12 cellular contexts compared by ENCODE assay signal in genomic region chr3:5298453-5298852, GRCh38.
DNase-seq lines count a peak whose midpoint lies in the region; ATAC-seq, FAIRE-seq and TF ChIP-seq lines count a peak whose summit lies in the region.
"Had no signal": no experiment of that assay in that cellular context is flagged by ENCODE, and none has a peak within 500 bp of the region (broad histone marks: within the 10 kb centered on the region; RNA-seq: fewer than 3 reads in every experiment).

No MANE protein-coding gene starts in this region.

- H3K27me3 Mint-ChIP-seq in memory B cell: peaks cover under 1% of the 10 kb centered on the region
- H3K27me3 Mint-ChIP-seq: stimulated activated naive CD8-positive, alpha-beta T cell treated with anti-CD3 and anti-CD28 coated beads, Interleukin-15, Interleukin-2, amounts not matched to agents 100 ng/mL and 50 ng/mL, for 24 hours had no signal

- 0 out of 5 replicates have a peak, but pooled peaks cover 0 to 3% of the 10 kb centered on the region in 2 experiments for H3K27me3 ChIP-seq in HepG2 (ENCODE audit: control insufficient read depth in 1 of 2, insufficient read depth in 2 of 2, low read length in 2 of 2)
- H3K27me3 ChIP-seq: cardiac muscle cell had no signal

- DNase-seq in DMS53 (lab: John Stamatoyannopoulos, UW) (peak; percentile 35), DMS53 treated with DMSO at 0.1 percent for 48 hours (lab: John Stamatoyannopoulos, UW; ENCODE audit: unreplicated experiment) (no peak), KBM-7 (peak; percentile 34), memory B cell (ENCODE audit: low spot score in 2 of 2) (no peak), NCI-H128 (lab: John Stamatoyannopoulos, UW; ENCODE audit: unreplicated experiment) (no peak), HepG2 (ENCODE audit: low spot score) (no peak), D341Med (ENCODE audit: low spot score) (no peak)
- DNase-seq: NCI-H2171 had no signal

- H3K4me1 ChIP-seq in HepG2 (ENCODE audit: insufficient read depth, low read length): no peaks in the 10 kb centered on the region

- TF ChIP-seq CTCF in HepG2 (CRISPR knock-in tag; IDR thresholded peaks at IDR 0.05): no peak

- ATAC-seq in HG02678 (IDR thresholded peaks at IDR 0.05; ENCODE audit: unreplicated experiment): peak; percentile 98
- peak; percentile 62 for ATAC-seq in memory B cell (ENCODE audit: low read depth)
- no peak for ATAC-seq in HepG2

- no peak for FAIRE-seq in HepG2 (lab: Jason Lieb, UNC)

- H3K79me2 ChIP-seq in HepG2 (ENCODE audit: insufficient read depth, low read length): no peaks in the 10 kb centered on the region

- peaks cover 3% of the 10 kb centered on the region for H3K36me3 Mint-ChIP-seq in memory B cell

- H2AFZ ChIP-seq in HepG2 (ENCODE audit: low read length): no peak overlapping the region

- POLR2A ChIA-PET in HepG2 (lab: Yijun Ruan, JAX): no interaction called here

- no peak overlapping the region for H3K4me2 ChIP-seq in HepG2 (ENCODE audit: low read depth, low read length)

- TF ChIP-seq POLR2A in HepG2 (IDR thresholded peaks at IDR 0.05; ENCODE audit: insufficient read depth in 1 of 2, low read depth in 2 of 2, low read length in 2 of 2): no peak

- H4K20me1 ChIP-seq in HepG2 (ENCODE audit: insufficient read depth, low read length): no peaks in the 10 kb centered on the region

- H3K4me1 Mint-ChIP-seq in memory B cell: peaks cover 8% of the 10 kb centered on the region

- H3K9me3 Mint-ChIP-seq in memory B cell: peaks cover 5% of the 10 kb centered on the region
- H3K9me3 Mint-ChIP-seq: stimulated activated naive CD8-positive, alpha-beta T cell treated with anti-CD3 and anti-CD28 coated beads, Interleukin-15, Interleukin-2, amounts not matched to agents 100 ng/mL and 50 ng/mL, for 24 hours had no signal

- H3K4me3 Mint-ChIP-seq in memory B cell: no peak overlapping the region
- H3K4me3 Mint-ChIP-seq: stimulated activated naive CD8-positive, alpha-beta T cell treated with anti-CD3 and anti-CD28 coated beads, Interleukin-15, Interleukin-2, amounts not matched to agents 100 ng/mL and 50 ng/mL, for 24 hours had no signal

- no peak overlapping the region for H3K9ac ChIP-seq in HepG2 (ENCODE audit: insufficient read depth, low read depth, low read length)

- 2% methylated on average over 3 of the region's 3 CpGs for WGBS in HepG2 (ENCODE audit: low lambda C conversion rate)

- H3K27ac ChIP-seq in HepG2 (ENCODE audit: extremely low read length, insufficient read depth, low read length): no peak overlapping the region
- H3K27ac ChIP-seq: 22Rv1, cardiac muscle cell had no signal

- BruUV-seq in HepG2 (replicated peaks; lab: Mats Ljungman, UMichigan): no TSS peak

- TF ChIP-seq RAD21 in HepG2 (CRISPR knock-in tag; IDR thresholded peaks at IDR 0.05): no peak

- intact Hi-C loops in HepG2 (cut with micrococcal nuclease; ENCODE audit: unreplicated experiment): no loop called here

- no peaks in the 10 kb centered on the region for H3K9me3 ChIP-seq in HepG2 (ENCODE audit: low read length)

- TF ChIP-seq EP300 in HepG2 (IDR thresholded peaks at IDR 0.05; ENCODE audit: low read depth in 2 of 2, low read length in 2 of 2) (no peak), HepG2 (CRISPR knock-in tag; IDR thresholded peaks at IDR 0.05; ENCODE audit: borderline replicate concordance) (no peak)

- H3K27ac Mint-ChIP-seq in memory B cell: no peak overlapping the region
- H3K27ac Mint-ChIP-seq: stimulated activated naive CD8-positive, alpha-beta T cell treated with anti-CD3 and anti-CD28 coated beads, Interleukin-15, Interleukin-2, amounts not matched to agents 100 ng/mL and 50 ng/mL, for 24 hours had no signal

- CTCF ChIA-PET in HepG2 (lab: Yijun Ruan, JAX; ENCODE audit: low intra/inter-chr PET ratio, low total read pairs): no interaction called here

- no peak overlapping the region for H3K4me3 ChIP-seq in HepG2 (replicated peaks in 1 of 3; ENCODE audit: insufficient read depth in 1 of 3, low read depth in 2 of 3, low read length in 3 of 3)
- H3K4me3 ChIP-seq: cardiac muscle cell had no signal

- in situ Hi-C loops in KBM-7 (cut with MboI; ENCODE audit: low pct_unique_long_range_greater_than_20kb, low sequenced_read_pairs): no loop called here
- in situ Hi-C loops in HepG2 (cut with HindIII; ENCODE audit: extremely low pct_ligation_motif_present, low pct_unique_long_range_greater_than_20kb): no loop called here

- H3K36me3 ChIP-seq in HepG2 (replicated peaks in 1 of 2; ENCODE audit: control insufficient read depth in 1 of 2, insufficient read depth in 2 of 2, low read length in 2 of 2): no peaks in the 10 kb centered on the region
- H3K36me3 ChIP-seq: cardiac muscle cell had no signal

TF ChIP-seq in HepG2, 621 proteins besides CTCF, POLR2A, EP300 and RAD21:
- TF ChIP-seq, protein P1, sequence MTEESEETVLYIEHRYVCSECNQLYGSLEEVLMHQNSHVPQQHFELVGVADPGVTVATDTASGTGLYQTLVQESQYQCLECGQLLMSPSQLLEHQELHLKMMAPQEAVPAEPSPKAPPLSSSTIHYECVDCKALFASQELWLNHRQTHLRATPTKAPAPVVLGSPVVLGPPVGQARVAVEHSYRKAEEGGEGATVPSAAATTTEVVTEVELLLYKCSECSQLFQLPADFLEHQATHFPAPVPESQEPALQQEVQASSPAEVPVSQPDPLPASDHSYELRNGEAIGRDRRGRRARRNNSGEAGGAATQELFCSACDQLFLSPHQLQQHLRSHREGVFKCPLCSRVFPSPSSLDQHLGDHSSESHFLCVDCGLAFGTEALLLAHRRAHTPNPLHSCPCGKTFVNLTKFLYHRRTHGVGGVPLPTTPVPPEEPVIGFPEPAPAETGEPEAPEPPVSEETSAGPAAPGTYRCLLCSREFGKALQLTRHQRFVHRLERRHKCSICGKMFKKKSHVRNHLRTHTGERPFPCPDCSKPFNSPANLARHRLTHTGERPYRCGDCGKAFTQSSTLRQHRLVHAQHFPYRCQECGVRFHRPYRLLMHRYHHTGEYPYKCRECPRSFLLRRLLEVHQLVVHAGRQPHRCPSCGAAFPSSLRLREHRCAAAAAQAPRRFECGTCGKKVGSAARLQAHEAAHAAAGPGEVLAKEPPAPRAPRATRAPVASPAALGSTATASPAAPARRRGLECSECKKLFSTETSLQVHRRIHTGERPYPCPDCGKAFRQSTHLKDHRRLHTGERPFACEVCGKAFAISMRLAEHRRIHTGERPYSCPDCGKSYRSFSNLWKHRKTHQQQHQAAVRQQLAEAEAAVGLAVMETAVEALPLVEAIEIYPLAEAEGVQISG (CRISPR knock-in tag; IDR thresholded peaks at IDR 0.05): no peak
- TF ChIP-seq SYNCRIP (IDR thresholded peaks at IDR 0.05; ENCODE audit: insufficient read depth, low read depth, low read length) (no peak), RBM22 (optimal IDR thresholded peaks at IDR 0.05; ENCODE audit: low read length) (no peak), ZBTB8A (CRISPR knock-in tag; IDR thresholded peaks at IDR 0.05; ENCODE audit: borderline replicate concordance, low read depth) (no peak), IKZF1 (IDR thresholded peaks at IDR 0.05) (no peak), TOPORS (CRISPR knock-in tag; IDR thresholded peaks at IDR 0.05) (no peak), ZBTB3 (CRISPR knock-in tag; IDR thresholded peaks at IDR 0.05; ENCODE audit: borderline replicate concordance, low read depth) (no peak), SMAD9 (CRISPR knock-in tag; IDR thresholded peaks at IDR 0.05) (no peak), MED13 (CRISPR knock-in tag; IDR thresholded peaks at IDR 0.05) (no peak), JARID2 (CRISPR knock-in tag; IDR thresholded peaks at IDR 0.05; ENCODE audit: insufficient replicate concordance) (no peak), CCAR2 (optimal IDR thresholded peaks at IDR 0.05; ENCODE audit: low read depth, low read length) (no peak)
- TF ChIP-seq, protein P2, sequence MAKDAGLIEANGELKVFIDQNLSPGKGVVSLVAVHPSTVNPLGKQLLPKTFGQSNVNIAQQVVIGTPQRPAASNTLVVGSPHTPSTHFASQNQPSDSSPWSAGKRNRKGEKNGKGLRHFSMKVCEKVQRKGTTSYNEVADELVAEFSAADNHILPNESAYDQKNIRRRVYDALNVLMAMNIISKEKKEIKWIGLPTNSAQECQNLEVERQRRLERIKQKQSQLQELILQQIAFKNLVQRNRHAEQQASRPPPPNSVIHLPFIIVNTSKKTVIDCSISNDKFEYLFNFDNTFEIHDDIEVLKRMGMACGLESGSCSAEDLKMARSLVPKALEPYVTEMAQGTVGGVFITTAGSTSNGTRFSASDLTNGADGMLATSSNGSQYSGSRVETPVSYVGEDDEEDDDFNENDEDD (CRISPR knock-in tag; IDR thresholded peaks at IDR 0.05; ENCODE audit: borderline replicate concordance): no peak
- TF ChIP-seq, protein P3, sequence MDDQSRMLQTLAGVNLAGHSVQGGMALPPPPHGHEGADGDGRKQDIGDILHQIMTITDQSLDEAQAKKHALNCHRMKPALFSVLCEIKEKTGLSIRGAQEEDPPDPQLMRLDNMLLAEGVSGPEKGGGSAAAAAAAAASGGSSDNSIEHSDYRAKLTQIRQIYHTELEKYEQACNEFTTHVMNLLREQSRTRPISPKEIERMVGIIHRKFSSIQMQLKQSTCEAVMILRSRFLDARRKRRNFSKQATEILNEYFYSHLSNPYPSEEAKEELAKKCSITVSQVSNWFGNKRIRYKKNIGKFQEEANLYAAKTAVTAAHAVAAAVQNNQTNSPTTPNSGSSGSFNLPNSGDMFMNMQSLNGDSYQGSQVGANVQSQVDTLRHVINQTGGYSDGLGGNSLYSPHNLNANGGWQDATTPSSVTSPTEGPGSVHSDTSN (CRISPR knock-in tag; IDR thresholded peaks at IDR 0.05; ENCODE audit: borderline replicate concordance): no peak

Comparison
In these comparisons a context has a peak if more than half of its experiments do, and no peak if none do; other contexts are left out.
1. DNase-seq: peak in DMS53 (single experiment) and KBM-7 (single experiment); none in DMS53 treated with DMSO at 0.1 percent for 48 hours (single experiment), memory B cell (0 of 2), NCI-H128 (single experiment), HepG2 (single experiment) and D341Med (single experiment).